12 cellular contexts compared by ENCODE assay signal in the genomic region with DNA sequence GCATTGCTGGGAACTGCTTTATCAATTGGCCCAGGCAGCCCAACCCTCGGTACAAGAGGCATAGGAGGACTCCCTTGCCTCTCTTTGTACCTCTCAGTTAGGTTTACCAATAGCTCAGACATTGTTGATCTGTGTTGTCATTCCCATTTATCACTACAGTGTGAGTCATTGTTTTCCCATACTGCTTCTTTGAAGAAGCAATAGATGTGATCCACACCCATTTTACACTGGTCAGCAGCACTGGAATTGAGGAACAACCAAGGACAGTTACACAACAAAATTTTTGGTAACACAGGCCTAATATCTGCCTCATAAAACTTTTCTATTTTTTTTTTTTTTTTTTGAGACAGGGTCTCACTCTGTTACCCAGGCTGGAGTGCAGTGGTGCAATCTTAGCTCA.
DNase-seq lines count a peak whose midpoint lies in the region; FAIRE-seq and TF ChIP-seq lines count a peak whose summit lies in the region.
"Had no signal": no experiment of that assay in that cellular context is flagged by ENCODE, and none has a peak within 500 bp of the region (broad histone marks: within the 10 kb centered on the region; RNA-seq: fewer than 3 reads in every experiment).

No MANE protein-coding gene starts in this region.

- FAIRE-seq in H54 (lab: Jason Lieb, UNC) (peak; percentile 100), small intestine (lab: Jason Lieb, UNC) (no peak)
- FAIRE-seq: GM12892 had no signal

- H3K9me3 ChIP-seq in small intestine (ENCODE audit: control insufficient read depth, low read depth), result no peaks in the 10 kb centered on the region
- H3K9me3 ChIP-seq in MM.1S (replicated peaks; ENCODE audit: insufficient read depth, low read length), result no peaks in the 10 kb centered on the region
- H3K9me3 ChIP-seq: SJCRH30 had no signal

- TF ChIP-seq POLR2A in H54 (IDR thresholded peaks at IDR 0.05; ENCODE audit: low read depth, low read length), result no peak

- POLR2A ChIA-PET in RWPE1 (lab: Yijun Ruan, JAX; ENCODE audit: low non-redundant PET), result interaction anchor here (0.7 kb wide), 1 partner anchor 122 kb away, joined by 6 read pairs; no protein-coding TSS in a partner anchor

- no peak overlapping the region for H2AFZ ChIP-seq in MM.1S (ENCODE audit: low read length)

- WGBS in small intestine, 3 donors, result 33 to 63% (median 50%) methylated on average over 1 of the region's 1 CpG

- H3K27me3 ChIP-seq in small intestine (ENCODE audit: control insufficient read depth in 2 of 2, insufficient read depth in 2 of 2, low read length in 2 of 2) (no peaks in the 10 kb centered on the region), MM.1S (replicated peaks; ENCODE audit: insufficient read depth, low read length) (no peaks in the 10 kb centered on the region)
- H3K27me3 ChIP-seq: SJCRH30 had no signal

- DNase-seq in H54 (ENCODE audit: insufficient read length, low spot score) (peak; percentile 32), RWPE1 (ENCODE audit: low spot score) (peak; percentile 60), fibroblast of the aortic adventitia (ENCODE audit: low read depth) (peak; percentile 71), small intestine (peak; percentile 33), HUDEP-2 (lab: John Stamatoyannopoulos, UW; ENCODE audit: unreplicated experiment in 76 of 76) (no peak), MM.1S (no peak), activated T-cell treated with anti-CD3 and anti-CD28 coated beads for 4 hours (no peak)
- DNase-seq: anterior cingulate cortex, NCI-H510A treated with DMSO at 0.1 percent for 48 hours, SJCRH30, WERI-Rb-1 had no signal

- H3K36me3 ChIP-seq in small intestine (ENCODE audit: control insufficient read depth in 2 of 2, insufficient read depth in 2 of 2, low read length in 2 of 2) (no peaks in the 10 kb centered on the region), MM.1S (replicated peaks; ENCODE audit: insufficient read depth, low read length) (no peaks in the 10 kb centered on the region)
- H3K36me3 ChIP-seq: SJCRH30, WERI-Rb-1 had no signal

- CTCF ChIA-PET in RWPE1 (lab: Yijun Ruan, JAX), result no interaction called here

- H3K79me2 ChIP-seq in MM.1S (ENCODE audit: low read length), result no peaks in the 10 kb centered on the region

- TF ChIP-seq CTCF in RWPE1 (conservative IDR thresholded peaks at IDR 0.05; ENCODE audit: low read depth), result no peak
- no peak for TF ChIP-seq CTCF in fibroblast of the aortic adventitia (IDR thresholded peaks at IDR 0.05; ENCODE audit: insufficient read depth, low read length)
- TF ChIP-seq CTCF in MM.1S (IDR thresholded peaks at IDR 0.05; ENCODE audit: low read length), result no peak

- H3K4me2 ChIP-seq in MM.1S (ENCODE audit: low read depth, low read length), result no peak overlapping the region

- no peak overlapping the region for H3K9ac ChIP-seq in MM.1S (ENCODE audit: low read length)

- no peaks in the 10 kb centered on the region for H3F3A ChIP-seq in MM.1S (ENCODE audit: insufficient read depth, low read length)

- H3K4me1 ChIP-seq in small intestine (ENCODE audit: control insufficient read depth in 2 of 2, insufficient read depth in 1 of 2, low read depth in 1 of 2, low read length in 1 of 2), result peaks cover 0 to 2% of the 10 kb centered on the region in 2 donors
- H3K4me1 ChIP-seq in MM.1S (ENCODE audit: low read length), result no peaks in the 10 kb centered on the region

- no peak overlapping the region for H3K4me3 ChIP-seq in fibroblast of the aortic adventitia (ENCODE audit: low read depth, low read length)
- no peak overlapping the region for H3K4me3 ChIP-seq in small intestine (ENCODE audit: low read depth in 1 of 2, low read length in 2 of 2)
- H3K4me3 ChIP-seq in MM.1S (ENCODE audit: low read length), result no peak overlapping the region
- H3K4me3 ChIP-seq: SJCRH30 had no signal

- H3K9me2 ChIP-seq in MM.1S (replicated peaks; ENCODE audit: insufficient read depth, low read length), result no peaks in the 10 kb centered on the region

- no peak overlapping the region for H3K27ac ChIP-seq in RWPE1
- no peak overlapping the region for H3K27ac ChIP-seq in small intestine (ENCODE audit: low read depth in 1 of 2, low read length in 1 of 2)
- H3K27ac ChIP-seq in MM.1S (ENCODE audit: low read length), result no peak overlapping the region
- H3K27ac ChIP-seq: SJCRH30, WERI-Rb-1 had no signal

- H4K20me1 ChIP-seq in MM.1S (ENCODE audit: insufficient read depth, low read length), result no peaks in the 10 kb centered on the region

Comparison
In these comparisons a context has a peak if more than half of its experiments do, and no peak if none do; other contexts are left out.
1. DNase-seq: peak in H54 (single experiment), RWPE1 (single experiment), fibroblast of the aortic adventitia (single experiment) and small intestine (single experiment); none in HUDEP-2 (0 of 76), MM.1S (single experiment) and activated T-cell treated with anti-CD3 and anti-CD28 coated beads for 4 hours (single experiment).